1 cellular context compared by ENCODE assay signal in genomic region chr16:29807426-29808218, GRCh38.
TF ChIP-seq lines count a peak whose summit lies in the region.

No MANE protein-coding gene starts in this region.

TF ChIP-seq in HepG2, 621 proteins besides CTCF, POLR2A, EP300 and RAD21 (continued from another document and continues in another):
- TF ChIP-seq ELK4 (CRISPR knock-in tag; IDR thresholded peaks at IDR 0.05; ENCODE audit: borderline replicate concordance) (peak; percentile 91; the same call in 1 of the 2 replicates), ZNF24 (IDR thresholded peaks at IDR 0.05) (no peak), MAX (IDR thresholded peaks at IDR 0.05) (peak; percentile 99), ZNF687 (CRISPR knock-in tag; IDR thresholded peaks at IDR 0.05) (peak; percentile 100), GTF3A (CRISPR knock-in tag; conservative IDR thresholded peaks at IDR 0.05) (peak; percentile 84; the same call in 1 of the 2 replicates), ZNF749 (CRISPR knock-in tag; IDR thresholded peaks at IDR 0.05; ENCODE audit: borderline replicate concordance) (peak; percentile 98), ZNF18 (CRISPR knock-in tag; IDR thresholded peaks at IDR 0.05; ENCODE audit: insufficient replicate concordance) (peak; percentile 97), NFIC (IDR thresholded peaks at IDR 0.05; ENCODE audit: low read length) (no peak), HNF4G (IDR thresholded peaks at IDR 0.05; ENCODE audit: borderline replicate concordance, low read depth, low read length) (no peak), HNF4G (CRISPR knock-in tag; IDR thresholded peaks at IDR 0.05; ENCODE audit: borderline replicate concordance, low read depth) (no peak; the same call in 1 of the 2 replicates), PAF1 (CRISPR knock-in tag; IDR thresholded peaks at IDR 0.05) (0 out of 2 replicates have a peak, but pooled peaks have one; percentile 61), ZNF546 (CRISPR knock-in tag; conservative IDR thresholded peaks at IDR 0.05) (peak; percentile 98), RBFOX2 (IDR thresholded peaks at IDR 0.05; ENCODE audit: low read depth, low read length) (peak; percentile 95), TRAFD1 (CRISPR knock-in tag; IDR thresholded peaks at IDR 0.05; ENCODE audit: borderline replicate concordance) (0 out of 2 replicates have a peak, but pooled peaks have one; percentile 63), SUZ12 (IDR thresholded peaks at IDR 0.05; ENCODE audit: low read depth, low read length) (no peak), MEF2D (CRISPR knock-in tag; IDR thresholded peaks at IDR 0.05) (peak; percentile 98), RNF2 (conservative IDR thresholded peaks at IDR 0.05; ENCODE audit: low read depth) (peak; percentile 98), CAMTA2 (CRISPR knock-in tag; IDR thresholded peaks at IDR 0.05; ENCODE audit: borderline replicate concordance) (peak; percentile 99), ZNF503 (CRISPR knock-in tag; IDR thresholded peaks at IDR 0.05) (peak; percentile 81; the same call in 1 of the 2 replicates), ZNF747 (CRISPR knock-in tag; IDR thresholded peaks at IDR 0.05; ENCODE audit: borderline replicate concordance) (peak; percentile 96), ZNF777 (CRISPR knock-in tag; IDR thresholded peaks at IDR 0.05) (peak; percentile 85), KDM2A (CRISPR knock-in tag; IDR thresholded peaks at IDR 0.05; ENCODE audit: borderline replicate concordance, low read depth) (peak; percentile 99), MAFG (CRISPR knock-in tag; IDR thresholded peaks at IDR 0.05) (no peak), KDM3A (CRISPR knock-in tag; IDR thresholded peaks at IDR 0.05; ENCODE audit: low read depth) (peak; percentile 87; the same call in 1 of the 2 replicates), E2F1 (CRISPR knock-in tag; IDR thresholded peaks at IDR 0.05) (peak; percentile 76), ZIK1 (CRISPR knock-in tag; IDR thresholded peaks at IDR 0.05; ENCODE audit: borderline replicate concordance, low read depth) (peak; percentile 99), HNF4A (CRISPR knock-in tag; IDR thresholded peaks at IDR 0.05) (peak; percentile 48), U2AF1 (optimal IDR thresholded peaks at IDR 0.05; ENCODE audit: low read depth, low read length) (peak; percentile 67), ZNF780A (CRISPR knock-in tag; IDR thresholded peaks at IDR 0.05) (peak; percentile 99), BATF2 (CRISPR knock-in tag; IDR thresholded peaks at IDR 0.05) (peak; percentile 99), ZNF263 (CRISPR knock-in tag; IDR thresholded peaks at IDR 0.05) (peak; percentile 87), SMYD3 (CRISPR knock-in tag; IDR thresholded peaks at IDR 0.05) (peak; percentile 91; the same call in 1 of the 2 replicates), NR3C1 (CRISPR knock-in tag; IDR thresholded peaks at IDR 0.05) (no peak), SMAD3 (CRISPR knock-in tag; IDR thresholded peaks at IDR 0.05) (peak; percentile 77; the same call in 1 of the 2 replicates), POGK (CRISPR knock-in tag; conservative IDR thresholded peaks at IDR 0.05) (peak; percentile 99), ZNF317 (CRISPR knock-in tag; IDR thresholded peaks at IDR 0.05) (peak; percentile 88), ATF4 (CRISPR knock-in tag; IDR thresholded peaks at IDR 0.05) (peak in 1 of 2 experiments; percentile 91; a peak in 2 of 4 replicates), HINFP (CRISPR knock-in tag; IDR thresholded peaks at IDR 0.05; ENCODE audit: low read depth) (peak; percentile 96), ZNF710 (CRISPR knock-in tag; IDR thresholded peaks at IDR 0.05; ENCODE audit: borderline replicate concordance) (peak; percentile 65), JARID2 (CRISPR knock-in tag; IDR thresholded peaks at IDR 0.05; ENCODE audit: insufficient replicate concordance) (peak; percentile 93)
